In genomic region chr7:150380463-150380862, GRCh38 we compare ENCODE assay signal across 8 cellular contexts. TPM values are rescaled to one million over a fixed set of nuclear protein-coding genes. Genes with fewer than 3 reads are reported as not detected.
A peak's percentile ranks its signal among the peaks of the same experiment; 100 is the strongest.
DNase-seq lines count a peak whose midpoint lies in the region; TF ChIP-seq lines count a peak whose summit lies in the region.

No MANE protein-coding gene starts in this region.

- BruUV-seq in A673 (replicated peaks; lab: Mats Ljungman, UMichigan): no TSS peak

- no peak for TF ChIP-seq CTCF in A673 (conservative IDR thresholded peaks at IDR 0.05; ENCODE audit: low read depth, low read length)
- TF ChIP-seq CTCF in VCaP (conservative IDR thresholded peaks at IDR 0.05): no peak
- no peak for TF ChIP-seq CTCF in kidney epithelial cell (IDR thresholded peaks at IDR 0.05; ENCODE audit: insufficient read depth, low read length, poor library complexity, severe bottlenecking)

- H3K27me3 ChIP-seq in A673 (replicated peaks; ENCODE audit: insufficient read depth, low read depth, low read length, poor library complexity) (no peaks in the 10 kb centered on the region), kidney epithelial cell (ENCODE audit: control insufficient read depth, insufficient read depth, low read length) (no peaks in the 10 kb centered on the region)

- H3K4me3 ChIP-seq in A673 (ENCODE audit: low read depth, low read length, poor library complexity, severe bottlenecking) (peak overlapping the region; percentile 83), kidney epithelial cell (ENCODE audit: low read depth, low read length) (peak overlapping the region; percentile 82)

- H3K36me3 ChIP-seq in A673 (ENCODE audit: insufficient read depth, low read length, poor library complexity, severe bottlenecking) (peaks cover 6% of the 10 kb centered on the region), kidney epithelial cell (ENCODE audit: control insufficient read depth, insufficient read depth, low read length) (no peaks in the 10 kb centered on the region)

- H3K9me3 ChIP-seq in A673 (ENCODE audit: low read depth, low read length, poor library complexity, severe bottlenecking): no peaks in the 10 kb centered on the region

- peak; percentile 45 for TF ChIP-seq POLR2A in GM19193 (IDR thresholded peaks at IDR 0.05; ENCODE audit: extremely low read depth, insufficient read depth, insufficient read length)

- CTCF ChIA-PET in A673 (lab: Charles Lee): no interaction called here

- intact Hi-C loops in A673 (cut with micrococcal nuclease; ENCODE audit: unreplicated experiment): no loop called here

- H3K4me1 ChIP-seq in A673 (ENCODE audit: insufficient read depth, low read length, poor library complexity, severe bottlenecking): peaks cover 27% of the 10 kb centered on the region

- DNase-seq in A673 (ENCODE audit: low spot score): no peak
- no peak for DNase-seq in kidney epithelial cell (ENCODE audit: low read depth)
- no peak for DNase-seq in stimulated activated CD4-positive, alpha-beta T cell treated with anti-CD3 and anti-CD28 coated beads, Interleukin-15, amount 100 ng/mL, for 24 hours
- no peak for DNase-seq in ureter (ENCODE audit: low spot score)
- DNase-seq in NCI-H2227 treated with DMSO at 0.1 percent for 48 hours (lab: John Stamatoyannopoulos, UW): no peak
- no peak for DNase-seq in amygdala (lab: John Stamatoyannopoulos, UW)

- POLR2A ChIA-PET in A673 (lab: Charles Lee; ENCODE audit: low non-redundant PET): no interaction called here

- H3K27ac ChIP-seq in A673 (ENCODE audit: low read depth, low read length, poor library complexity, severe bottlenecking) (no peak overlapping the region), VCaP (peak overlapping the region; percentile 92; the same call in 1 of the 2 replicates)

RNA-seq across cellular contexts. Expression of gene ZNF775, which starts 1.3 kb away (rescaled TPM):
- total RNA-seq in A673 (2021) (12.1 and 14.3 TPM in 2 replicates), kidney epithelial cell (8.0 and 10.1 TPM in 2 replicates), ureter (3.6 TPM)

RNA-seq across cellular contexts. Expression of gene REPIN1, which starts 11.8 kb away (rescaled TPM):
- 113 and 114 TPM in 2 replicates for total RNA-seq in A673 (2021)
- total RNA-seq in kidney epithelial cell: 144 and 150 TPM in 2 replicates
- total RNA-seq in ureter: 117 TPM

RNA-seq across cellular contexts. Expression of gene RARRES2, which starts 39.0 kb away (rescaled TPM):
- total RNA-seq in A673 (2021) (not detected in 2 replicates), kidney epithelial cell (0.38 and 2.3 TPM in 2 replicates), ureter (91.0 TPM)

RNA-seq across cellular contexts. Expression of gene ACTR3C, which starts 57.1 kb away (rescaled TPM):
- total RNA-seq in A673 (2021): 4.5 TPM in 2 replicates
- total RNA-seq in kidney epithelial cell: 3.3 and 4.0 TPM in 2 replicates
- total RNA-seq in ureter: 18.2 TPM

RNA-seq across cellular contexts. Expression of gene LRRC61, which starts 57.3 kb away (rescaled TPM):
- 48.1 and 48.5 TPM in 2 replicates for total RNA-seq in A673 (2021)
- 63.4 and 70.8 TPM in 2 replicates for total RNA-seq in kidney epithelial cell
- 14.1 TPM for total RNA-seq in ureter

Comparison
In these comparisons a context has a peak if more than half of its experiments do, and no peak if none do; other contexts are left out.
1. RNA of gene RARRES2, which starts 39.0 kb away (total RNA-seq): 91.0 TPM in ureter (single experiment); 0.38 to 2.3 TPM in kidney epithelial cell and not detected in A673; every median in the first group is over 10 times any median in the second.